8 cellular contexts compared by ENCODE assay signal in the genomic region with DNA sequence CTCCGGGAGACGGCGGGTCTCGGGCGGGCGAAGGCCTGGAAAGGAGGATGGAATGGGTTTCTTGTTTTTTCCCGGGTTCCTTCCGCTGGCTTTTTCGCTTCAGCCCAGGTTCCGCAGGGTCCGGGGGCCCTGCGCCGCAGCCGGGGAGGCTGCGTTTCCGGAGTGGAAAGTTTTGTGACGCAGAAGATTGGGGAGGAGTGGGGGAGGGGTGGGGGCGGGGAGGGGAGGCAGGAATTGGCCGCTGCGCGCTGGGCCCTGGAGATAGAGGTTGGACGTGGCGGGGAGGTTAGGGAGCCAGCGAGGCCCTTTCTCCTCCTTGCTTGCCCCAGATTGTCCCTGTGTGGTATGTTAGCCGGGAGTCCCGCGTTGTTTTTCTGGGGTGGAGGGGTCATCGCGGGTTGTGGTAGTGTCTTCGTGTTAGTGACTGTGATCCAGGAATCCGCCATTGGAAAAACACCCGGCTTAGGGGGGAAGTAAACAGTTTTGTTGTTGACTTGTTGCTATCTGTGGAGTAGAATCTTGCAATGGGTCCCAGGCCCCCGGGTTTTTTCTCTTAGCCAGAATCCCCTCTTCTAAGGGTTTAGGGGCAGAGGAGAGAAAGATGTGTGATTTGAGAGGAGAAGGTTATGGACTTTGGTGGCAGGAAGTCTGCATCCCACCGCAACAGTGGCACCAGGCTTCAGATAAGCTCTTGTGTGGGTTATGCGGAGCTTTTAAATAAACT. TPM values are rescaled to one million over a fixed set of nuclear protein-coding genes. Genes with fewer than 3 reads are reported as not detected.
DNase-seq lines count a peak whose midpoint lies in the region; ATAC-seq and TF ChIP-seq lines count a peak whose summit lies in the region.

No MANE protein-coding gene starts in this region.

- TF ChIP-seq CTCF in choroid plexus epithelial cell (conservative IDR thresholded peaks at IDR 0.05; ENCODE audit: low read depth, low read length) (no peak), right lobe of liver (IDR thresholded peaks at IDR 0.05) (no peak)

- WGBS in right lobe of liver (ENCODE audit: insufficient coverage, low coverage, low lambda C conversion rate, missing lambda C conversion rate): 0% methylated on average over 6 of the region's 35 CpGs

- DNase-seq in NCI-H510A treated with DMSO at 0.1 percent for 48 hours (lab: John Stamatoyannopoulos, UW) (peak; percentile 15), NCI-H510A (lab: John Stamatoyannopoulos, UW) (no peak), choroid plexus epithelial cell (ENCODE audit: low read depth) (peak; percentile 63), right lobe of liver (peak; percentile 54 to 81 (median 75)), NCI-H187 treated with DMSO at 0.1 percent for 48 hours (lab: John Stamatoyannopoulos, UW) (no peak)
- DNase-seq in activated CD4-positive, alpha-beta T cell treated with anti-CD3 and anti-CD28 coated beads for 24 hours (ENCODE audit: low read depth in 2 of 2): peak; percentile 38 to 50
- peak; percentile 38 to 49 for DNase-seq in stimulated activated CD4-positive, alpha-beta T cell treated with anti-CD3 and anti-CD28 coated beads, Interleukin-4, amount 100 ng/mL, for 48 hours (ENCODE audit: low read depth in 2 of 2)

- peaks cover 22% of the 10 kb centered on the region for H3K4me1 ChIP-seq in HUES6 (ENCODE audit: control insufficient read depth, insufficient read depth, low read length)
- H3K4me1 ChIP-seq in right lobe of liver: peaks cover 0 to 54% (median 10%) of the 10 kb centered on the region in 4 donors

- TF ChIP-seq POLR2A in right lobe of liver (IDR thresholded peaks at IDR 0.05): no peak

- peaks cover 2% of the 10 kb centered on the region; the same call in 1 of the 2 replicates for H3K9me3 ChIP-seq in HUES6 (ENCODE audit: control insufficient read depth, insufficient read depth, low read depth, low read length)
- H3K9me3 ChIP-seq in right lobe of liver: no peaks in the 10 kb centered on the region

- H3K27me3 ChIP-seq in HUES6 (ENCODE audit: control insufficient read depth, insufficient read depth, low read length) (no peaks in the 10 kb centered on the region), right lobe of liver (no peaks in the 10 kb centered on the region)

- H3K4me3 ChIP-seq in HUES6 (ENCODE audit: low read depth, low read length) (peak overlapping the region; percentile 77), choroid plexus epithelial cell (ENCODE audit: low read depth, low read length) (peak overlapping the region; percentile 89), right lobe of liver (peak overlapping the region; percentile 86 to 95 (median 93))

- H3K36me3 ChIP-seq in HUES6 (ENCODE audit: control insufficient read depth, insufficient read depth, low read length) (peaks cover 44% of the 10 kb centered on the region), right lobe of liver (peaks cover 0 to 18% (median 11%) of the 10 kb centered on the region in 4 donors)

- H3K9ac ChIP-seq in HUES6 (ENCODE audit: low read length): peak overlapping the region; percentile 100

- peak; percentile 13 to 34 (median 29) for ATAC-seq in right lobe of liver

- intact Hi-C loops in right lobe of liver (cut with DNase I): no loop called here

- H3K27ac ChIP-seq in HUES6 (ENCODE audit: low read depth, low read length): peak overlapping the region; percentile 99
- H3K27ac ChIP-seq in right lobe of liver: peak overlapping the region; percentile 99 to 100 (median 100)

RNA-seq across cellular contexts. Expression of gene DDX3X, which starts 1.1 kb away (rescaled TPM):
- total RNA-seq in right lobe of liver: 100 to 1,000 TPM in 5 of 6 experiments, 10 to 100 TPM in 1; 85.1 to 210 (median 138) TPM

Comparison
In these comparisons a context has a peak if more than half of its experiments do, and no peak if none do; other contexts are left out.
1. DNase-seq: peak in NCI-H510A treated with DMSO at 0.1 percent for 48 hours (single experiment), activated CD4-positive, alpha-beta T cell treated with anti-CD3 and anti-CD28 coated beads for 24 hours (2 of 2), choroid plexus epithelial cell (single experiment), right lobe of liver (3 of 3) and stimulated activated CD4-positive, alpha-beta T cell treated with anti-CD3 and anti-CD28 coated beads, Interleukin-4, amount 100 ng/mL, for 48 hours (2 of 2); none in NCI-H510A (single experiment) and NCI-H187 treated with DMSO at 0.1 percent for 48 hours (single experiment).
2. Peak in every context shown above with its lines, with median percentiles within 50 percentile points of each other: H3K4me3 ChIP-seq.